In genomic region chr6:137978252-137978896, GRCh38 we compare ENCODE assay signal across 9 cellular contexts.
DNase-seq lines count a peak whose midpoint lies in the region; ATAC-seq and TF ChIP-seq lines count a peak whose summit lies in the region.
"Had no signal": no experiment of that assay in that cellular context is flagged by ENCODE, and none has a peak within 500 bp of the region (broad histone marks: within the 10 kb centered on the region; RNA-seq: fewer than 3 reads in every experiment).

No MANE protein-coding gene starts in this region.

- H3K4me3 Mint-ChIP-seq in activated CD4-positive, alpha-beta T cell treated with anti-CD3 and anti-CD28 coated beads, Interleukin-2, amount 10 ng/mL, durations not matched to agents 24 days and 14 days: no peak overlapping the region

- H3K4me1 Mint-ChIP-seq in activated CD4-positive, alpha-beta T cell treated with anti-CD3 and anti-CD28 coated beads, Interleukin-2, amount 10 ng/mL, durations not matched to agents 24 days and 14 days: peaks cover 37% of the 10 kb centered on the region

- H3K27me3 ChIP-seq in RWPE2 (ENCODE audit: insufficient read depth, poor library complexity, severe bottlenecking): no peaks in the 10 kb centered on the region
- no peaks in the 10 kb centered on the region for H3K27me3 ChIP-seq in left lung

- H3K9me3 Mint-ChIP-seq in activated CD4-positive, alpha-beta T cell treated with anti-CD3 and anti-CD28 coated beads, Interleukin-2, amount 10 ng/mL, durations not matched to agents 24 days and 14 days: peaks cover 4% of the 10 kb centered on the region

- H3K27me3 Mint-ChIP-seq in activated CD4-positive, alpha-beta T cell treated with anti-CD3 and anti-CD28 coated beads, Interleukin-2, amount 10 ng/mL, durations not matched to agents 24 days and 14 days: no peaks in the 10 kb centered on the region

- H3K27ac Mint-ChIP-seq in activated CD4-positive, alpha-beta T cell treated with anti-CD3 and anti-CD28 coated beads, Interleukin-2, amount 10 ng/mL, durations not matched to agents 24 days and 14 days: no peak overlapping the region

- TF ChIP-seq CTCF in RWPE2 (IDR thresholded peaks at IDR 0.05; ENCODE audit: poor library complexity, severe bottlenecking) (no peak), left lung (IDR thresholded peaks at IDR 0.05) (no peak)

- H3K27ac ChIP-seq in RWPE2 (ENCODE audit: poor library complexity, severe bottlenecking): peak overlapping the region; percentile 38
- H3K27ac ChIP-seq in left lung: no peak overlapping the region

- H3K36me3 Mint-ChIP-seq in activated CD4-positive, alpha-beta T cell treated with anti-CD3 and anti-CD28 coated beads, Interleukin-2, amount 10 ng/mL, durations not matched to agents 24 days and 14 days (ENCODE audit: low read depth): no peaks in the 10 kb centered on the region

- H3K9me3 ChIP-seq in RWPE2 (ENCODE audit: severe bottlenecking) (no peaks in the 10 kb centered on the region), left lung (no peaks in the 10 kb centered on the region)

- no peaks in the 10 kb centered on the region for H3K36me3 ChIP-seq in RWPE2 (ENCODE audit: low read depth)
- H3K36me3 ChIP-seq in left lung: no peaks in the 10 kb centered on the region

- H3K4me3 ChIP-seq in RWPE2 (ENCODE audit: severe bottlenecking) (no peak overlapping the region), left lung (no peak overlapping the region)

- intact Hi-C loops in activated CD4-positive, alpha-beta T cell treated with anti-CD3 and anti-CD28 coated beads, Interleukin-2, amount 10 ng/mL, durations not matched to agents 24 days and 14 days (cut with micrococcal nuclease): loop anchor here (2.0 to 10.0 kb wide), 2 partner anchors 22 to 594 kb away; no protein-coding TSS in a partner anchor
- intact Hi-C loops in left lung (cut with DNase I): loop anchor here in 1 of 2 donors (10.0 kb wide), 1 partner anchor 274 kb away; no protein-coding TSS in a partner anchor

- peak; percentile 47 for ATAC-seq in GM21526 (IDR thresholded peaks at IDR 0.05; ENCODE audit: low FRiP score, unreplicated experiment)
- peak; percentile 84 for ATAC-seq in RWPE2 (ENCODE audit: low read depth)
- ATAC-seq in left lung: peak; percentile 64
- no peak for ATAC-seq in HG03460 (IDR thresholded peaks at IDR 0.05; ENCODE audit: unreplicated experiment)

- DNase-seq in activated CD4-positive, alpha-beta T cell treated with anti-CD3 and anti-CD28 coated beads, Interleukin-2, amount 10 ng/mL, durations not matched to agents 24 days and 14 days: peak; percentile 62
- DNase-seq in activated CD4-positive, alpha-beta T cell treated with anti-CD3 and anti-CD28 coated beads, Interleukin-2, amount 50 U/mL, for 4 hours: no peak
- DNase-seq in RWPE2 (ENCODE audit: low spot score) (peak; percentile 63), left lung (no peak), middle frontal gyrus (ENCODE audit: extremely low spot score, low spot score) (no peak), DMS79 (lab: John Stamatoyannopoulos, UW) (no peak)
- DNase-seq: NCI-H1436 had no signal

- H3K4me1 ChIP-seq in RWPE2 (ENCODE audit: insufficient read depth, poor library complexity, severe bottlenecking) (no peaks in the 10 kb centered on the region), left lung (peaks cover 0 to 17% of the 10 kb centered on the region in 2 donors)

Comparison
In these comparisons a context has a peak if more than half of its experiments do, and no peak if none do; other contexts are left out.
1. DNase-seq: peak in activated CD4-positive, alpha-beta T cell treated with anti-CD3 and anti-CD28 coated beads, Interleukin-2, amount 10 ng/mL, durations not matched to agents 24 days and 14 days (single experiment) and RWPE2 (single experiment); none in activated CD4-positive, alpha-beta T cell treated with anti-CD3 and anti-CD28 coated beads, Interleukin-2, amount 50 U/mL, for 4 hours (0 of 2), left lung (0 of 2), middle frontal gyrus (single experiment) and DMS79 (single experiment).